Comparison of ENCODE assay signal across 1 cellular context in the genomic region with DNA sequence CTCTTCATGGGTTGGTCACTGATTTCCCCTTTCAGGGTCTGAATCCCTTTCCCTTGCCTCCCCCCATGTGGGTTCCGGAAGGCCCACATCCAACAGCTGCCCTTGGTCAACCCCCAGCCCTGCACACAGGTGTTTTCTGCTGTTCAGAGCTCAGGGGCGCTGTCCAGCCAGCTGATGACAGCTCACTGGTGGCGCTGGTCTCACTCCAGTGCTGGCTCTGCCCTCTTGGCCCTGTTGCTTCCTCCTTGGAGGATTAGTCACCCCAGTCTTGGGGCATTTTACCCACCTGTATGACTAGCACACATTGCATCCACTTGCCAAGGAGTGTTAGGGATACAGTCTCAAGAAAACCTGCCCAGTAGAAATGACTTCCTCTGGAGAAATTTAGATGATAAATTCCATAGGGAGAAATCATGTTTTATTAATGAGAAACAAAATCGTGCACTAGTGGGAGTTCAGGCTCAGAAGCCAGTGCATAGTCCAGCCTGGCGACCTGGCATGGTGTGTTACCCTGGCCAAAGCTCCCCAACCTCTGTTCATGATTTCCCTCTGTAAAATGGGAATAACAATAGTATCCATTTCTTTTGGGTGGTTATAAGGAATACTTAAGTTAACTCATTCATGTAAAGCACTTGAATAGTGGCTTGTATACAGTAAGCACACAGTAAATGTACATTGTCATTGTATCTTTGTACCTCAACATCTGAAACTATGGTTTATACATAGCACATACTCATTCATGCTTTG.
TF ChIP-seq lines count a peak whose summit lies in the region.

No MANE protein-coding gene starts in this region.

TF ChIP-seq in SK-N-SH, 30 proteins besides CTCF, POLR2A, EP300 and RAD21 (continued from another document):
- TF ChIP-seq, protein P1, sequence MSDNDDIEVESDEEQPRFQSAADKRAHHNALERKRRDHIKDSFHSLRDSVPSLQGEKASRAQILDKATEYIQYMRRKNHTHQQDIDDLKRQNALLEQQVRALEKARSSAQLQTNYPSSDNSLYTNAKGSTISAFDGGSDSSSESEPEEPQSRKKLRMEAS (IDR thresholded peaks at IDR 0.05; ENCODE audit: low read depth) = 0 out of 2 replicates have a peak, but pooled peaks have one; percentile 42
- TF ChIP-seq NRF1 (IDR thresholded peaks at IDR 0.05; ENCODE audit: low read depth, low read length) = no peak
